Comparison of ENCODE assay signal across 2 cellular contexts in the genomic region with DNA sequence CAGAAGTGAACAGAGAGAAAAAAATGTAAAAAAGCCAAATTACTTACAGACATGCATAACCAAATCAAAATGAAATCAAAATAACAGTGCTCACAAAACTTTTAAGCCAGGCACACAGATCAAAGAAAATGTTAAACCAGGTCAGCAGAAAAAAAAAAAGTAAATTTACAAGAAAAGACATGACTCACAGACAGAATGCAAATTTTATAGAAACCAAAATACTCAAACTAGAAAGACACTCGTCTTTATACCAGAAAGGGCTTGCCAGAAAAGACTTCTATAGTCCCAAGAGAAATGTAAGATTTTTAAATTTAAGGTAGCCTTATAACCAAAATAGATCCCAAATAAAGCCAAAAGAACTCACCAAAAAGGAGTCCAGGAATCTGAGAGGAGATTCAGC.
TF ChIP-seq lines count a peak whose summit lies in the region.

No MANE protein-coding gene starts in this region.

TF ChIP-seq in GM23338, 12 proteins besides CTCF, POLR2A, EP300 and RAD21 (continued from another document and continues in another):
- TF ChIP-seq, protein P1, sequence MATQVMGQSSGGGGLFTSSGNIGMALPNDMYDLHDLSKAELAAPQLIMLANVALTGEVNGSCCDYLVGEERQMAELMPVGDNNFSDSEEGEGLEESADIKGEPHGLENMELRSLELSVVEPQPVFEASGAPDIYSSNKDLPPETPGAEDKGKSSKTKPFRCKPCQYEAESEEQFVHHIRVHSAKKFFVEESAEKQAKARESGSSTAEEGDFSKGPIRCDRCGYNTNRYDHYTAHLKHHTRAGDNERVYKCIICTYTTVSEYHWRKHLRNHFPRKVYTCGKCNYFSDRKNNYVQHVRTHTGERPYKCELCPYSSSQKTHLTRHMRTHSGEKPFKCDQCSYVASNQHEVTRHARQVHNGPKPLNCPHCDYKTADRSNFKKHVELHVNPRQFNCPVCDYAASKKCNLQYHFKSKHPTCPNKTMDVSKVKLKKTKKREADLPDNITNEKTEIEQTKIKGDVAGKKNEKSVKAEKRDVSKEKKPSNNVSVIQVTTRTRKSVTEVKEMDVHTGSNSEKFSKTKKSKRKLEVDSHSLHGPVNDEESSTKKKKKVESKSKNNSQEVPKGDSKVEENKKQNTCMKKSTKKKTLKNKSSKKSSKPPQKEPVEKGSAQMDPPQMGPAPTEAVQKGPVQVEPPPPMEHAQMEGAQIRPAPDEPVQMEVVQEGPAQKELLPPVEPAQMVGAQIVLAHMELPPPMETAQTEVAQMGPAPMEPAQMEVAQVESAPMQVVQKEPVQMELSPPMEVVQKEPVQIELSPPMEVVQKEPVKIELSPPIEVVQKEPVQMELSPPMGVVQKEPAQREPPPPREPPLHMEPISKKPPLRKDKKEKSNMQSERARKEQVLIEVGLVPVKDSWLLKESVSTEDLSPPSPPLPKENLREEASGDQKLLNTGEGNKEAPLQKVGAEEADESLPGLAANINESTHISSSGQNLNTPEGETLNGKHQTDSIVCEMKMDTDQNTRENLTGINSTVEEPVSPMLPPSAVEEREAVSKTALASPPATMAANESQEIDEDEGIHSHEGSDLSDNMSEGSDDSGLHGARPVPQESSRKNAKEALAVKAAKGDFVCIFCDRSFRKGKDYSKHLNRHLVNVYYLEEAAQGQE (IDR thresholded peaks at IDR 0.05; ENCODE audit: unreplicated experiment): no peak
- TF ChIP-seq EZH2phosphoT487 (IDR thresholded peaks at IDR 0.05; ENCODE audit: unreplicated experiment): no peak
- no peak for TF ChIP-seq ZNF114 (CRISPR knock-in tag; IDR thresholded peaks at IDR 0.05)
- TF ChIP-seq EZH2 (IDR thresholded peaks at IDR 0.05; ENCODE audit: low read depth, unreplicated experiment): no peak
- no peak for TF ChIP-seq NANOG (IDR thresholded peaks at IDR 0.05; ENCODE audit: borderline replicate concordance)
- TF ChIP-seq JUNB (IDR thresholded peaks at IDR 0.05; ENCODE audit: unreplicated experiment): no peak
- no peak for TF ChIP-seq ZNF331 (CRISPR knock-in tag; IDR thresholded peaks at IDR 0.05; ENCODE audit: low read depth)
- TF ChIP-seq, protein P2, sequence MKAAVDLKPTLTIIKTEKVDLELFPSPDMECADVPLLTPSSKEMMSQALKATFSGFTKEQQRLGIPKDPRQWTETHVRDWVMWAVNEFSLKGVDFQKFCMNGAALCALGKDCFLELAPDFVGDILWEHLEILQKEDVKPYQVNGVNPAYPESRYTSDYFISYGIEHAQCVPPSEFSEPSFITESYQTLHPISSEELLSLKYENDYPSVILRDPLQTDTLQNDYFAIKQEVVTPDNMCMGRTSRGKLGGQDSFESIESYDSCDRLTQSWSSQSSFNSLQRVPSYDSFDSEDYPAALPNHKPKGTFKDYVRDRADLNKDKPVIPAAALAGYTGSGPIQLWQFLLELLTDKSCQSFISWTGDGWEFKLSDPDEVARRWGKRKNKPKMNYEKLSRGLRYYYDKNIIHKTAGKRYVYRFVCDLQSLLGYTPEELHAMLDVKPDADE (IDR thresholded peaks at IDR 0.05): no peak
- TF ChIP-seq, protein P3, sequence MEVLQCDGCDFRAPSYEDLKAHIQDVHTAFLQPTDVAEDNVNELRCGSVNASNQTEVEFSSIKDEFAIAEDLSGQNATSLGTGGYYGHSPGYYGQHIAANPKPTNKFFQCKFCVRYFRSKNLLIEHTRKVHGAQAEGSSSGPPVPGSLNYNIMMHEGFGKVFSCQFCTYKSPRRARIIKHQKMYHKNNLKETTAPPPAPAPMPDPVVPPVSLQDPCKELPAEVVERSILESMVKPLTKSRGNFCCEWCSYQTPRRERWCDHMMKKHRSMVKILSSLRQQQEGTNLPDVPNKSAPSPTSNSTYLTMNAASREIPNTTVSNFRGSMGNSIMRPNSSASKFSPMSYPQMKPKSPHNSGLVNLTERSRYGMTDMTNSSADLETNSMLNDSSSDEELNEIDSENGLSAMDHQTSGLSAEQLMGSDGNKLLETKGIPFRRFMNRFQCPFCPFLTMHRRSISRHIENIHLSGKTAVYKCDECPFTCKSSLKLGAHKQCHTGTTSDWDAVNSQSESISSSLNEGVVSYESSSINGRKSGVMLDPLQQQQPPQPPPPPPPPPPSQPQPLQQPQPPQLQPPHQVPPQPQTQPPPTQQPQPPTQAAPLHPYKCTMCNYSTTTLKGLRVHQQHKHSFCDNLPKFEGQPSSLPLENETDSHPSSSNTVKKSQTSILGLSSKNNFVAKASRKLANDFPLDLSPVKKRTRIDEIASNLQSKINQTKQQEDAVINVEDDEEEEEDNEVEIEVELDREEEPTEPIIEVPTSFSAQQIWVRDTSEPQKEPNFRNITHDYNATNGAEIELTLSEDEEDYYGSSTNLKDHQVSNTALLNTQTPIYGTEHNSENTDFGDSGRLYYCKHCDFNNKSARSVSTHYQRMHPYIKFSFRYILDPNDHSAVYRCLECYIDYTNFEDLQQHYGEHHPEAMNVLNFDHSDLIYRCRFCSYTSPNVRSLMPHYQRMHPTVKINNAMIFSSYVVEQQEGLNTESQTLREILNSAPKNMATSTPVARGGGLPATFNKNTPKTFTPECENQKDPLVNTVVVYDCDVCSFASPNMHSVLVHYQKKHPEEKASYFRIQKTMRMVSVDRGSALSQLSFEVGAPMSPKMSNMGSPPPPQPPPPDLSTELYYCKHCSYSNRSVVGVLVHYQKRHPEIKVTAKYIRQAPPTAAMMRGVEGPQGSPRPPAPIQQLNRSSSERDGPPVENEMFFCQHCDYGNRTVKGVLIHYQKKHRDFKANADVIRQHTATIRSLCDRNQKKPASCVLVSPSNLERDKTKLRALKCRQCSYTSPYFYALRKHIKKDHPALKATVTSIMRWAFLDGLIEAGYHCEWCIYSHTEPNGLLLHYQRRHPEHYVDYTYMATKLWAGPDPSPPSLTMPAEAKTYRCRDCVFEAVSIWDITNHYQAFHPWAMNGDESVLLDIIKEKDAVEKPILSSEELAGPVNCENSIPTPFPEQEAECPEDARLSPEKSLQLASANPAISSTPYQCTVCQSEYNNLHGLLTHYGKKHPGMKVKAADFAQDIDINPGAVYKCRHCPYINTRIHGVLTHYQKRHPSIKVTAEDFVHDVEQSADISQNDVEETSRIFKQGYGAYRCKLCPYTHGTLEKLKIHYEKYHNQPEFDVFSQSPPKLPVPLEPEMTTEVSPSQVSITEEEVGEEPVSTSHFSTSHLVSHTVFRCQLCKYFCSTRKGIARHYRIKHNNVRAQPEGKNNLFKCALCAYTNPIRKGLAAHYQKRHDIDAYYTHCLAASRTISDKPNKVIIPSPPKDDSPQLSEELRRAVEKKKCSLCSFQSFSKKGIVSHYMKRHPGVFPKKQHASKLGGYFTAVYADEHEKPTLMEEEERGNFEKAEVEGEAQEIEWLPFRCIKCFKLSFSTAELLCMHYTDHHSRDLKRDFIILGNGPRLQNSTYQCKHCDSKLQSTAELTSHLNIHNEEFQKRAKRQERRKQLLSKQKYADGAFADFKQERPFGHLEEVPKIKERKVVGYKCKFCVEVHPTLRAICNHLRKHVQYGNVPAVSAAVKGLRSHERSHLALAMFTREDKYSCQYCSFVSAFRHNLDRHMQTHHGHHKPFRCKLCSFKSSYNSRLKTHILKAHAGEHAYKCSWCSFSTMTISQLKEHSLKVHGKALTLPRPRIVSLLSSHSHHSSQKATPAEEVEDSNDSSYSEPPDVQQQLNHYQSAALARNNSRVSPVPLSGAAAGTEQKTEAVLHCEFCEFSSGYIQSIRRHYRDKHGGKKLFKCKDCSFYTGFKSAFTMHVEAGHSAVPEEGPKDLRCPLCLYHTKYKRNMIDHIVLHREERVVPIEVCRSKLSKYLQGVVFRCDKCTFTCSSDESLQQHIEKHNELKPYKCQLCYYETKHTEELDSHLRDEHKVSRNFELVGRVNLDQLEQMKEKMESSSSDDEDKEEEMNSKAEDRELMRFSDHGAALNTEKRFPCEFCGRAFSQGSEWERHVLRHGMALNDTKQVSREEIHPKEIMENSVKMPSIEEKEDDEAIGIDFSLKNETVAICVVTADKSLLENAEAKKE (CRISPR knock-in tag; IDR thresholded peaks at IDR 0.05): no peak
- no peak for TF ChIP-seq CREB1 (CRISPR knock-in tag; IDR thresholded peaks at IDR 0.05; ENCODE audit: low read depth)

TF ChIP-seq in K562, 482 proteins besides CTCF, POLR2A, EP300 and RAD21 (continued from another document):
- TF ChIP-seq HCFC1 (IDR thresholded peaks at IDR 0.05; ENCODE audit: low read depth, low read length): no peak
